Comparison of ENCODE assay signal across 8 cellular contexts in genomic region chr2:99336780-99337163, GRCh38. TPM values are rescaled to one million over a fixed set of nuclear protein-coding genes. Genes with fewer than 3 reads are reported as not detected.
DNase-seq lines count a peak whose midpoint lies in the region; ATAC-seq, FAIRE-seq and TF ChIP-seq lines count a peak whose summit lies in the region.

No MANE protein-coding gene starts in this region.

- FAIRE-seq in H1 (lab: Jason Lieb, UNC) = no peak

- 11% methylated on average over 13 of the region's 13 CpGs; no CpG with 5 or more reads in 1 of the 2 experiments for WGBS in H1 (ENCODE audit: extremely low coverage in 1 of 2, insufficient coverage in 1 of 2, insufficient read length in 1 of 2, insufficient replicate concordance in 2 of 2, low coverage in 1 of 2, low lambda C conversion rate in 2 of 2, missing lambda C conversion rate in 1 of 2), 2 experiments
- WGBS in psoas muscle, 3 donors = 0% methylated on average over 13 of the region's 13 CpGs

- H3K9ac ChIP-seq in H1 (replicated peaks in 1 of 4; ENCODE audit: extremely low read depth in 1 of 4, low read depth in 3 of 4, low read length in 3 of 4) = no peak overlapping the region

- H4K20me1 ChIP-seq in H1 (replicated peaks in 1 of 2; ENCODE audit: control insufficient read depth in 1 of 2, insufficient read depth in 2 of 2, low read length in 2 of 2) = peaks cover 2 to 5% of the 10 kb centered on the region in 2 experiments

- intact Hi-C loops in psoas muscle (cut with DNase I) = loop anchor here (1.0 to 10.0 kb wide), 4 partner anchors 152 to 156 kb away; partner anchors contain the start of genes MITD1 (in 2 of the 2), MRPL30 (in 2 of the 2) and REV1 (in 2 of the 2)

- H3K23me2 ChIP-seq in H1 (ENCODE audit: low read depth, low read length) = peaks cover 11% of the 10 kb centered on the region

- no peak for TF ChIP-seq RAD21 in H1 (IDR thresholded peaks at IDR 0.05 in 1 of 2, conservative IDR thresholded peaks at IDR 0.05 in 1 of 2; ENCODE audit: low read depth in 2 of 2, low read length in 2 of 2)

- H3K9me3 Mint-ChIP-seq in CD8-positive, alpha-beta memory T cell = no peaks in the 10 kb centered on the region

- H2AFZ ChIP-seq in H1 (ENCODE audit: low read length) = peak overlapping the region; percentile 91

- no peak overlapping the region for H2BK15ac ChIP-seq in H1 (ENCODE audit: low read length)

- H3K79me1 ChIP-seq in H1 (ENCODE audit: low read depth, low read length) = peaks cover 3% of the 10 kb centered on the region; the same call in 1 of the 2 replicates

- TF ChIP-seq CTCF in H1 (IDR thresholded peaks at IDR 0.05; ENCODE audit: control extremely low read depth in 1 of 3, insufficient read depth in 1 of 3, low read depth in 1 of 3, low read length in 3 of 3) = no peak
- TF ChIP-seq CTCF in psoas muscle (IDR thresholded peaks at IDR 0.05) = no peak

- H3K27ac Mint-ChIP-seq in CD8-positive, alpha-beta memory T cell = no peak overlapping the region

- CTCF ChIA-PET in CD8-positive, alpha-beta memory T cell (lab: Charles Lee) = interaction anchor here (0.7 to 2.1 kb wide), 4 partner anchors 18 to 196 kb away, joined by 3 to 5 read pairs (median 4); no protein-coding TSS in a partner anchor
- CTCF ChIA-PET in H1 (lab: Charles Lee; ENCODE audit: partially characterized antibody) = interaction anchor here (0.6 to 3.2 kb wide), 16 partner anchors 11 to 925 kb away, joined by 3 to 9 read pairs (median 4); partner anchors contain the start of genes MITD1 and MRPL30

- H3K14ac ChIP-seq in H1 (ENCODE audit: insufficient read length) = no peak overlapping the region

- H4K8ac ChIP-seq in H1 (ENCODE audit: extremely low read depth, insufficient read depth, low read length) = no peak overlapping the region

- TF ChIP-seq EP300 in H1 (IDR thresholded peaks at IDR 0.05; ENCODE audit: borderline replicate concordance in 1 of 2, low read depth in 2 of 2, low read length in 2 of 2) = no peak

- H3K18ac ChIP-seq in H1 (ENCODE audit: extremely low read depth, low read length) = no peak overlapping the region

- H3K36me3 Mint-ChIP-seq in CD8-positive, alpha-beta memory T cell = peaks cover 4 to 21% (median 12%) of the 10 kb centered on the region in 3 donors

- H3K4ac ChIP-seq in H1 (replicated peaks; ENCODE audit: insufficient read length, low read depth, low read length) = no peak overlapping the region

- no peak overlapping the region for H3K56ac ChIP-seq in H1 (replicated peaks; ENCODE audit: insufficient read length, low read depth, low read length)

- no peak overlapping the region for H3K23ac ChIP-seq in H1 (ENCODE audit: insufficient read length)

- H3K27me3 ChIP-seq in CD8-positive, alpha-beta memory T cell (ENCODE audit: insufficient read depth, low read length, poor library complexity, severe bottlenecking) = no peaks in the 10 kb centered on the region
- H3K27me3 ChIP-seq in H1 (replicated peaks in 1 of 4; ENCODE audit: control insufficient read depth in 3 of 4, extremely low read depth in 1 of 4, insufficient read depth in 3 of 4, low read length in 3 of 4) (no peaks in the 10 kb centered on the region), psoas muscle (ENCODE audit: insufficient read depth in 3 of 3, low read length in 2 of 3) (no peaks in the 10 kb centered on the region)

- H3K4me1 Mint-ChIP-seq in CD8-positive, alpha-beta memory T cell = peaks cover 25 to 48% (median 32%) of the 10 kb centered on the region in 3 donors

- no peak overlapping the region for H2BK120ac ChIP-seq in H1 (replicated peaks; ENCODE audit: low read depth, low read length)

- DNase-seq in CD8-positive, alpha-beta memory T cell = no peak
- DNase-seq in H1 (ENCODE audit: low read depth in 1 of 2, low spot score in 2 of 2) (no peak), psoas muscle (no peak), cerebellum (ENCODE audit: low spot score) (no peak), NAMALWA (ENCODE audit: low spot score) (no peak), mucosa of gallbladder (ENCODE audit: low spot score) (no peak)

- no peak overlapping the region for H2BK12ac ChIP-seq in H1 (ENCODE audit: low read depth, low read length)

- peak overlapping the region; percentile 79 for H3K4me3 ChIP-seq in CD8-positive, alpha-beta memory T cell (ENCODE audit: low read length)
- peak overlapping the region; percentile 77 to 90 (median 86) for H3K4me3 ChIP-seq in H1 (ENCODE audit: extremely low read depth in 1 of 4, insufficient read depth in 2 of 4, low read depth in 3 of 4, low read length in 4 of 4)
- H3K4me3 ChIP-seq in psoas muscle = peak overlapping the region; percentile 95

- H3K9me3 ChIP-seq in CD8-positive, alpha-beta memory T cell (ENCODE audit: low read length) = no peaks in the 10 kb centered on the region
- H3K9me3 ChIP-seq in H1 (ENCODE audit: insufficient read depth in 2 of 2, low read depth in 1 of 2, low read length in 1 of 2) (no peaks in the 10 kb centered on the region), psoas muscle (no peaks in the 10 kb centered on the region)

- POLR2A ChIA-PET in CD8-positive, alpha-beta memory T cell (lab: Charles Lee) = interaction anchor here (0.8 to 2.8 kb wide), 4 partner anchors 153 to 196 kb away, joined by 3 to 10 read pairs (median 7); partner anchors contain the start of genes C2orf15, LIPT1, REV1 and TSGA10
- POLR2A ChIA-PET in H1 (lab: Charles Lee; ENCODE audit: partially characterized antibody) = interaction anchor here (1.4 to 3.2 kb wide), 4 partner anchors 18 to 181 kb away, joined by 3 to 19 read pairs (median 3); partner anchors contain the start of genes MITD1 and MRPL30

- H3K36me3 ChIP-seq in CD8-positive, alpha-beta memory T cell (ENCODE audit: insufficient read depth, low read length) = no peaks in the 10 kb centered on the region
- H3K36me3 ChIP-seq in H1 (ENCODE audit: control insufficient read depth in 2 of 4, insufficient read depth in 4 of 4, low read length in 3 of 4) = peaks cover 5 to 13% (median 10%) of the 10 kb centered on the region in 4 experiments; a peak in 6 of 8 replicates
- peaks cover 0 to 17% of the 10 kb centered on the region in 2 donors for H3K36me3 ChIP-seq in psoas muscle (ENCODE audit: insufficient read depth in 1 of 2, low read depth in 1 of 2)

- H3K4me1 ChIP-seq in CD8-positive, alpha-beta memory T cell (ENCODE audit: insufficient read depth, low read length) = peaks cover 37% of the 10 kb centered on the region
- peaks cover 0 to 4% (median 0%) of the 10 kb centered on the region in 4 experiments; a peak in 1 of 7 replicates for H3K4me1 ChIP-seq in H1 (replicated peaks in 1 of 4; ENCODE audit: control insufficient read depth in 3 of 4, insufficient read depth in 4 of 4, low read length in 3 of 4)
- peaks cover 50% of the 10 kb centered on the region for H3K4me1 ChIP-seq in psoas muscle

- H4K91ac ChIP-seq in H1 (replicated peaks; ENCODE audit: insufficient read length, low read length) = no peak overlapping the region

- peak; percentile 8 for ATAC-seq in GM19438 (IDR thresholded peaks at IDR 0.05; ENCODE audit: low read depth, unreplicated experiment)
- ATAC-seq in HG03521 (IDR thresholded peaks at IDR 0.05; ENCODE audit: unreplicated experiment) = peak; percentile 0
- peak in 3 of 4 donors; percentile 0 to 1 (median 0) for ATAC-seq in psoas muscle

- H3K27ac ChIP-seq in CD8-positive, alpha-beta memory T cell (ENCODE audit: low read depth, low read length) = peak overlapping the region; percentile 75
- H3K27ac ChIP-seq in H1 (ENCODE audit: low read depth, low read length) (no peak overlapping the region), psoas muscle (peak overlapping the region; percentile 97)

- no peak overlapping the region for H2AK5ac ChIP-seq in H1 (ENCODE audit: low read depth, low read length)

- TF ChIP-seq POLR2A in H1 (IDR thresholded peaks at IDR 0.05; ENCODE audit: control extremely low read depth in 1 of 2, low read depth in 2 of 2, low read length in 2 of 2) = no peak

- no peak overlapping the region for H2BK20ac ChIP-seq in H1 (ENCODE audit: low read length)

- no peaks in the 10 kb centered on the region for H3K27me3 Mint-ChIP-seq in CD8-positive, alpha-beta memory T cell

- no peak overlapping the region for H3K4me3 Mint-ChIP-seq in CD8-positive, alpha-beta memory T cell

- peak overlapping the region; percentile 71 to 80 for H3K4me2 ChIP-seq in H1 (ENCODE audit: insufficient read depth in 1 of 2, low read depth in 2 of 2, low read length in 2 of 2)

- H2BK5ac ChIP-seq in H1 (ENCODE audit: low read depth, low read length) = no peak overlapping the region

- H4K5ac ChIP-seq in H1 (ENCODE audit: insufficient read length, low read depth, low read length) = no peak overlapping the region

- peaks cover 26 to 74% of the 10 kb centered on the region in 2 experiments for H3K79me2 ChIP-seq in H1 (ENCODE audit: control insufficient read depth in 1 of 2, insufficient read depth in 2 of 2, low read length in 2 of 2)

RNA-seq across cellular contexts. Expression of gene EIF5B, which starts 0.4 kb away (rescaled TPM):
- total RNA-seq in CD8-positive, alpha-beta memory T cell = 10 to 100 TPM; 82.8 to 96.2 TPM
- 18.1 TPM for polyA plus RNA-seq in CD8-positive, alpha-beta memory T cell
- 62.9 and 64.5 TPM in 2 replicates for total RNA-seq in H1 (2021; fragmentation: NEBNext Ultra II Directional; extraction: Animal tissue kit (Norgen Biotek cat#: 25700))
- 9.4 and 10.7 TPM in 2 replicates for polyA plus RNA-seq in H1 (2011; rRNA removed)
- 13.1 TPM for polyA plus RNA-seq in H1 (2011; cell fraction: cytosol; rRNA removed)
- polyA plus RNA-seq in H1 (2011; cell fraction: nucleus; rRNA removed) = 20.2 TPM
- 43.6 to 80.5 TPM (median 53.0 TPM) in 4 replicates for polyA plus RNA-seq in H1 (2012, experiment 1 of 2)
- polyA plus RNA-seq in H1 (2012, experiment 2 of 2) = 4.0 TPM
- 122 TPM for polyA plus RNA-seq in H1 (2013, experiment 1 of 2)
- polyA plus RNA-seq in H1 (2013, experiment 2 of 2) = 116 TPM
- polyA minus RNA-seq in H1 (2011; rRNA and poly(A)+ RNA removed) = 35.8 and 47.6 TPM in 2 replicates
- polyA minus RNA-seq in H1 (2011; cell fraction: cytosol; rRNA and poly(A)+ RNA removed) = 12.0 TPM
- 73.2 TPM for polyA minus RNA-seq in H1 (2011; cell fraction: nucleus; rRNA and poly(A)+ RNA removed)
- 10 to 100 TPM; 54.2 to 94.3 (median 75.2) TPM for total RNA-seq in psoas muscle
- polyA plus RNA-seq in psoas muscle = 100 to 1,000 TPM in 1 of 3 donors, 10 to 100 TPM in 2; 70.5 to 117 (median 83.1) TPM
- total RNA-seq in cerebellum = 20.5 TPM
- 24.5 TPM for total RNA-seq in mucosa of gallbladder

RNA-seq across cellular contexts. Expression of gene TXNDC9, which starts 0.6 kb away (rescaled TPM):
- total RNA-seq in CD8-positive, alpha-beta memory T cell = 10 to 100 TPM; 32.9 to 34.1 TPM
- polyA plus RNA-seq in CD8-positive, alpha-beta memory T cell = 51.3 TPM
- 33.0 and 35.6 TPM in 2 replicates for total RNA-seq in H1 (2021; fragmentation: NEBNext Ultra II Directional; extraction: Animal tissue kit (Norgen Biotek cat#: 25700))
- polyA plus RNA-seq in H1 (2011; rRNA removed) (9.5 and 12.9 TPM in 2 replicates), psoas muscle (10 to 100 TPM; 21.6 to 32.1 (median 28.8) TPM)
- 19.9 TPM for polyA plus RNA-seq in H1 (2011; cell fraction: cytosol; rRNA removed)
- polyA plus RNA-seq in H1 (2011; cell fraction: nucleus; rRNA removed) = 6.4 TPM
- 19.5 to 42.0 TPM (median 23.5 TPM) in 4 replicates for polyA plus RNA-seq in H1 (2012, experiment 1 of 2)
- polyA plus RNA-seq in H1 (2012, experiment 2 of 2) = 12.6 TPM
- polyA plus RNA-seq in H1 (2013, experiment 1 of 2) = 29.2 TPM
- 28.4 TPM for polyA plus RNA-seq in H1 (2013, experiment 2 of 2)
- polyA minus RNA-seq in H1 (2011; rRNA and poly(A)+ RNA removed) = 21.5 and 22.2 TPM in 2 replicates
- 9.2 TPM for polyA minus RNA-seq in H1 (2011; cell fraction: cytosol; rRNA and poly(A)+ RNA removed)
- 19.6 TPM for polyA minus RNA-seq in H1 (2011; cell fraction: nucleus; rRNA and poly(A)+ RNA removed)
- total RNA-seq in psoas muscle (10 to 100 TPM; 13.0 to 20.3 (median 17.2) TPM), cerebellum (36.0 TPM), mucosa of gallbladder (20.2 TPM)

RNA-seq across cellular contexts. Expression of gene LYG1, which starts 35.8 kb away (rescaled TPM):
- total RNA-seq in CD8-positive, alpha-beta memory T cell = 1 to 10 TPM; 1.0 to 1.1 TPM
- not detected for polyA plus RNA-seq in CD8-positive, alpha-beta memory T cell
- 0.86 TPM in 1 of 2 replicates, not detected in the other for total RNA-seq in H1 (2021; fragmentation: NEBNext Ultra II Directional; extraction: Animal tissue kit (Norgen Biotek cat#: 25700))
- polyA plus RNA-seq in H1 (2011; rRNA removed) (0.60 and 0.68 TPM in 2 replicates), psoas muscle (1 to 10 TPM; 1.4 to 3.0 (median 2.5) TPM)
- polyA plus RNA-seq in H1 (2011; cell fraction: cytosol; rRNA removed) = 0.59 TPM
- polyA plus RNA-seq in H1 (2011; cell fraction: nucleus; rRNA removed) = 2.8 TPM
- 0.70 to 1.2 TPM (median 0.92 TPM) in 4 replicates for polyA plus RNA-seq in H1 (2012, experiment 1 of 2)
- polyA plus RNA-seq in H1 (2012, experiment 2 of 2) = not detected
- 0.45 TPM for polyA plus RNA-seq in H1 (2013, experiment 1 of 2)
- 0.44 TPM for polyA plus RNA-seq in H1 (2013, experiment 2 of 2)
- polyA minus RNA-seq in H1 (2011; rRNA and poly(A)+ RNA removed) = 0.44 and 0.54 TPM in 2 replicates
- polyA minus RNA-seq in H1 (2011; cell fraction: cytosol; rRNA and poly(A)+ RNA removed) = not detected
- 0.60 TPM for polyA minus RNA-seq in H1 (2011; cell fraction: nucleus; rRNA and poly(A)+ RNA removed)
- total RNA-seq in psoas muscle (1 to 10 TPM in 1 of 4 donors, under 1 TPM in 3; 0.39 to 1.0 (median 0.53) TPM), cerebellum (1.00 TPM), mucosa of gallbladder (1.6 TPM)
